In the genomic region with DNA sequence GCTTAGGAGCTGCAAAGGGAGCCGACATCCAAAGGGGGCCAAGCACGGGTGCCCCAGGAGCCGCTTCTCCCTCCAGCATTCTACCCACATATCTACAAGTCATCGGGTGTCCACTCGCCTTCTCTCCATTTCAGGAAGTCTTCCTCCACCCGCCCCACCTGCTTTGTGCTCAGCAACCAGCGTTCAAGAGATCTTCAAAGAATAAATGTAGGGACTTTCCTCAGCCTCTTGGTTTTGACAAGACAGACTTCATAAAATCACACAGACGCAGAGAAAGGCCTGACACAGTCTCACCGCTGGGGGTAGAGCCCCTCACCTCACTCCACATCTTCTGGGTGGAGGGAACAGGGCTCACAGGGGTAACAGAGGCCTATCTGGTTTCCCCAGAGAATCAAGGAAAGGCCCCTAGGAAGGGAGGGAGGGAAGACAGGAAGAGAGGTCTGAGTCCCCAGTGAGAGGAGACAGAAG, we compare ENCODE assay signal across 8 cellular contexts. TPM values are rescaled to one million over a fixed set of nuclear protein-coding genes. Genes with fewer than 3 reads are reported as not detected.
DNase-seq lines count a peak whose midpoint lies in the region; ATAC-seq and TF ChIP-seq lines count a peak whose summit lies in the region.

No MANE protein-coding gene starts in this region.

- H3K4me3 Mint-ChIP-seq in CD8-positive, alpha-beta T cell = peak overlapping the region; percentile 86
- H3K4me3 Mint-ChIP-seq in activated T-helper 2 cell treated with anti-CD3 and anti-CD28 coated beads, Interferon-gamma antibody, Interleukin-2, Interleukin-4, amounts not matched to agents 10 μg/mL and 5 μg/mL and 100 μg/mL, durations not matched to agents 14 hours and 24 hours and 36 hours (ENCODE audit: low read depth) = peak overlapping the region; percentile 70
- peak overlapping the region; percentile 69 for H3K4me3 Mint-ChIP-seq in natural killer cell treated with Interleukin-12 subunit alpha and Interleukin-12 subunit beta and Interleukin-15 and Interleukin-18, amount 100 ng/mL, for 72 hours

- peak in 6 of 7 experiments; percentile 11 to 66 (median 36) for DNase-seq in CD8-positive, alpha-beta T cell
- DNase-seq in activated T-helper 2 cell treated with anti-CD3 and anti-CD28 coated beads, Interferon-gamma antibody, Interleukin-2, Interleukin-4, amounts not matched to agents 10 μg/mL and 5 μg/mL and 100 μg/mL, durations not matched to agents 14 hours and 24 hours and 36 hours (ENCODE audit: low spot score) = no peak
- DNase-seq in natural killer cell treated with Interleukin-12 subunit alpha and Interleukin-12 subunit beta and Interleukin-15 and Interleukin-18, amount 100 ng/mL, for 72 hours (ENCODE audit: low spot score) = no peak
- no peak for DNase-seq in HPDE6-E6E7 (ENCODE audit: extremely low spot score)
- DNase-seq in RWPE1 (ENCODE audit: low spot score) = no peak
- no peak for DNase-seq in EL
- DNase-seq in NCI-H146 treated with DMSO at 0.1 percent for 48 hours (lab: John Stamatoyannopoulos, UW; ENCODE audit: unreplicated experiment) = no peak

- TF ChIP-seq CTCF in CD8-positive, alpha-beta T cell (IDR thresholded peaks at IDR 0.05) = peak; percentile 51
- TF ChIP-seq CTCF in RWPE1 (conservative IDR thresholded peaks at IDR 0.05; ENCODE audit: low read depth) = no peak

- peak overlapping the region; percentile 64 for H3K4me3 ChIP-seq in CD8-positive, alpha-beta T cell (ENCODE audit: low read depth, low read length)

- H3K36me3 ChIP-seq in CD8-positive, alpha-beta T cell (ENCODE audit: insufficient read depth, low read length) = no peaks in the 10 kb centered on the region

- no peaks in the 10 kb centered on the region for H3K9me3 ChIP-seq in CD8-positive, alpha-beta T cell (ENCODE audit: low read length)

- H3K27me3 ChIP-seq in CD8-positive, alpha-beta T cell (ENCODE audit: insufficient read depth, low read length) = no peaks in the 10 kb centered on the region

- peak overlapping the region; percentile 92 for H3K27ac Mint-ChIP-seq in CD8-positive, alpha-beta T cell
- peak overlapping the region; percentile 21 for H3K27ac Mint-ChIP-seq in activated T-helper 2 cell treated with anti-CD3 and anti-CD28 coated beads, Interferon-gamma antibody, Interleukin-2, Interleukin-4, amounts not matched to agents 10 μg/mL and 5 μg/mL and 100 μg/mL, durations not matched to agents 14 hours and 24 hours and 36 hours
- H3K27ac Mint-ChIP-seq in natural killer cell treated with Interleukin-12 subunit alpha and Interleukin-12 subunit beta and Interleukin-15 and Interleukin-18, amount 100 ng/mL, for 72 hours = peak overlapping the region; percentile 84 to 95

- peaks cover 24% of the 10 kb centered on the region for H3K36me3 Mint-ChIP-seq in CD8-positive, alpha-beta T cell
- H3K36me3 Mint-ChIP-seq in activated T-helper 2 cell treated with anti-CD3 and anti-CD28 coated beads, Interferon-gamma antibody, Interleukin-2, Interleukin-4, amounts not matched to agents 10 μg/mL and 5 μg/mL and 100 μg/mL, durations not matched to agents 14 hours and 24 hours and 36 hours (ENCODE audit: low read depth) = peaks cover 23% of the 10 kb centered on the region
- H3K36me3 Mint-ChIP-seq in natural killer cell treated with Interleukin-12 subunit alpha and Interleukin-12 subunit beta and Interleukin-15 and Interleukin-18, amount 100 ng/mL, for 72 hours = no peaks in the 10 kb centered on the region

- ATAC-seq in CD8-positive, alpha-beta T cell = peak; percentile 94
- ATAC-seq in HG03354 (IDR thresholded peaks at IDR 0.05; ENCODE audit: poor library complexity, severe bottlenecking, unreplicated experiment) = peak; percentile 72
- peak in 1 of 2 donors; percentile 57 for ATAC-seq in natural killer cell treated with Interleukin-12 subunit alpha and Interleukin-12 subunit beta and Interleukin-15 and Interleukin-18, amount 100 ng/mL, for 72 hours

- H3K27me3 Mint-ChIP-seq in CD8-positive, alpha-beta T cell (ENCODE audit: low read depth) = no peaks in the 10 kb centered on the region
- no peaks in the 10 kb centered on the region for H3K27me3 Mint-ChIP-seq in activated T-helper 2 cell treated with anti-CD3 and anti-CD28 coated beads, Interferon-gamma antibody, Interleukin-2, Interleukin-4, amounts not matched to agents 10 μg/mL and 5 μg/mL and 100 μg/mL, durations not matched to agents 14 hours and 24 hours and 36 hours (ENCODE audit: low read depth)
- no peaks in the 10 kb centered on the region for H3K27me3 Mint-ChIP-seq in natural killer cell treated with Interleukin-12 subunit alpha and Interleukin-12 subunit beta and Interleukin-15 and Interleukin-18, amount 100 ng/mL, for 72 hours

- peak overlapping the region; percentile 18 for H3K27ac ChIP-seq in CD8-positive, alpha-beta T cell (ENCODE audit: low read depth, low read length)
- H3K27ac ChIP-seq in RWPE1 = no peak overlapping the region

- CTCF ChIA-PET in CD8-positive, alpha-beta T cell (lab: Charles Lee) = interaction anchor here (0.6 to 1.4 kb wide), 3 partner anchors 71 to 159 kb away, joined by 3 to 4 read pairs (median 4); no protein-coding TSS in a partner anchor
- CTCF ChIA-PET in RWPE1 (lab: Yijun Ruan, JAX) = no interaction called here

- peaks cover 88% of the 10 kb centered on the region for H3K4me1 Mint-ChIP-seq in CD8-positive, alpha-beta T cell (ENCODE audit: low read depth)
- H3K4me1 Mint-ChIP-seq in activated T-helper 2 cell treated with anti-CD3 and anti-CD28 coated beads, Interferon-gamma antibody, Interleukin-2, Interleukin-4, amounts not matched to agents 10 μg/mL and 5 μg/mL and 100 μg/mL, durations not matched to agents 14 hours and 24 hours and 36 hours (ENCODE audit: low read depth) = peaks cover 55% of the 10 kb centered on the region
- H3K4me1 Mint-ChIP-seq in natural killer cell treated with Interleukin-12 subunit alpha and Interleukin-12 subunit beta and Interleukin-15 and Interleukin-18, amount 100 ng/mL, for 72 hours (ENCODE audit: low read depth in 2 of 2) = peaks cover 51 to 77% of the 10 kb centered on the region in 2 donors

- H3K9me3 Mint-ChIP-seq in CD8-positive, alpha-beta T cell = no peaks in the 10 kb centered on the region
- H3K9me3 Mint-ChIP-seq in activated T-helper 2 cell treated with anti-CD3 and anti-CD28 coated beads, Interferon-gamma antibody, Interleukin-2, Interleukin-4, amounts not matched to agents 10 μg/mL and 5 μg/mL and 100 μg/mL, durations not matched to agents 14 hours and 24 hours and 36 hours = no peaks in the 10 kb centered on the region
- no peaks in the 10 kb centered on the region for H3K9me3 Mint-ChIP-seq in natural killer cell treated with Interleukin-12 subunit alpha and Interleukin-12 subunit beta and Interleukin-15 and Interleukin-18, amount 100 ng/mL, for 72 hours

- POLR2A ChIA-PET in CD8-positive, alpha-beta T cell (lab: Charles Lee) = interaction anchor here (0.5 to 1.8 kb wide), 3 partner anchors 51 to 175 kb away, joined by 3 to 8 read pairs (median 4); no protein-coding TSS in a partner anchor
- POLR2A ChIA-PET in RWPE1 (lab: Yijun Ruan, JAX; ENCODE audit: low non-redundant PET) = no interaction called here

- peaks cover 55% of the 10 kb centered on the region for H3K4me1 ChIP-seq in CD8-positive, alpha-beta T cell (ENCODE audit: insufficient read depth, low read length)

- intact Hi-C loops in CD8-positive, alpha-beta T cell (cut with DNase I, micrococcal nuclease) = loop anchor here (1.0 to 5.0 kb wide), 4 partner anchors 69 to 133 kb away; no protein-coding TSS in a partner anchor
- intact Hi-C loops in activated T-helper 2 cell treated with anti-CD3 and anti-CD28 coated beads, Interferon-gamma antibody, Interleukin-2, Interleukin-4, amounts not matched to agents 10 μg/mL and 5 μg/mL and 100 μg/mL, durations not matched to agents 14 hours and 24 hours and 36 hours (cut with micrococcal nuclease) = loop anchor here (5.0 kb wide), 1 partner anchor 46 kb away; no protein-coding TSS in a partner anchor

RNA-seq across cellular contexts. Expression of gene SSBP3, which starts 49.5 kb away (rescaled TPM):
- 10 to 100 TPM; 41.5 to 47.7 TPM for total RNA-seq in CD8-positive, alpha-beta T cell
- 84.4 and 89.9 TPM in 2 replicates for total RNA-seq in activated T-helper 2 cell treated with anti-CD3 and anti-CD28 coated beads, Interferon-gamma antibody, Interleukin-2, Interleukin-4, amounts not matched to agents 10 μg/mL and 5 μg/mL and 100 μg/mL, durations not matched to agents 14 hours and 24 hours and 36 hours
- 10 to 100 TPM; 59.0 to 92.1 TPM for total RNA-seq in natural killer cell treated with Interleukin-12 subunit alpha and Interleukin-12 subunit beta and Interleukin-15 and Interleukin-18, amount 100 ng/mL, for 72 hours

Comparison
In these comparisons a context has a peak if more than half of its experiments do, and no peak if none do; other contexts are left out.
1. DNase-seq: peak in CD8-positive, alpha-beta T cell (6 of 7); none in activated T-helper 2 cell treated with anti-CD3 and anti-CD28 coated beads, Interferon-gamma antibody, Interleukin-2, Interleukin-4, amounts not matched to agents 10 μg/mL and 5 μg/mL and 100 μg/mL, durations not matched to agents 14 hours and 24 hours and 36 hours (single experiment), natural killer cell treated with Interleukin-12 subunit alpha and Interleukin-12 subunit beta and Interleukin-15 and Interleukin-18, amount 100 ng/mL, for 72 hours (single experiment), HPDE6-E6E7 (single experiment), RWPE1 (single experiment), EL (single experiment) and NCI-H146 treated with DMSO at 0.1 percent for 48 hours (single experiment).
2. H3K27ac Mint-ChIP-seq: peak in every context shown above with its lines; median percentile 92 in CD8-positive, alpha-beta T cell; 90 in natural killer cell treated with Interleukin-12 subunit alpha and Interleukin-12 subunit beta and Interleukin-15 and Interleukin-18, amount 100 ng/mL, for 72 hours; 21 in activated T-helper 2 cell treated with anti-CD3 and anti-CD28 coated beads, Interferon-gamma antibody, Interleukin-2, Interleukin-4, amounts not matched to agents 10 μg/mL and 5 μg/mL and 100 μg/mL, durations not matched to agents 14 hours and 24 hours and 36 hours.
3. Peak in every context shown above with its lines, with median percentiles within 50 percentile points of each other: H3K4me3 Mint-ChIP-seq.